ENCODE assay signal across 13 cellular contexts in the genomic region with DNA sequence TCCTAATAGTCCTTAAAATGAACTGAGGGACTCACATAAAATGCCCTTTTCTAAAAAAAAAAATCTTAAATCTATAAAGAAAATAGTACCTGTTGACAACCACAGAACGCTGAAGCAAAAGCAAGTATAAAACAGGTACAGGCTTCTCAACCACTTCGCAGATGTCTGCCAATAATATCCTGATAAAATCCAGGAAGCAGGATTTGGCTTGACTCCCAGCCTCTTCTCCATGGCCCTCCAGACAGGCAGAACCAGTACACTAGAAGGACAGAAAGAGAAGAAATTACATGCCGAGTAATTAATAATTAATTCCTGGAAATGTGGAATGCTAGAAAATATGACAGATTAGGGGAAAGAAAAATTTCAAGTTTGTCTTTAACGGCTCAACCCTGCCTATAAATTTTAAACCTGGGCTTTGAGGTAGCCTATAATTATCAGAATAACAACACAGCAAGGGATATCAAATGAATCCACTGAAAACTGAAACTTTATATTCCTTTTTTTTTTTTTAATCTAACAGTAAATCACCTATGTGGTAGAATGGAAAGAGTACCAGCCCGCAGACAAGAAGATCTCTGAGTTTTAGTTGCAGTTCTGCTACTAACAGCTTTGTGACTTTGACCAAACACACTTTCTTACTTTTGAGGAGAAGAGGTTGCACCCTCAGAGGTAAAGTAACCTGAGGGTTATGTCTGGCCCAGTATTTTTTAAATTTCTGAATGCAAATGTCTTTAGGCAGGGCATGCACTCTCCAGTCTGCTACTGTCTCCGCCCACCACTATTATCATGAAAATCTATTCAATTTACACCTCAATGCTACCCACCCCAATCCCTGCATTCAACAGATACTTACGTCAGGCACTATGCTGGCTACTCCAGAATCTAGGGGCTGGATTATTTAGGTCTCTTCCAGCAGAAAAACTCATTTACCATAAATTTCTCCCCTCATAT. TPM values are rescaled to one million over a fixed set of nuclear protein-coding genes. Genes with fewer than 3 reads are reported as not detected.
A peak's percentile ranks its signal among the peaks of the same experiment; 100 is the strongest.
DNase-seq lines count a peak whose midpoint lies in the region; ATAC-seq, FAIRE-seq and TF ChIP-seq lines count a peak whose summit lies in the region.
"Had no signal": no experiment of that assay in that cellular context is flagged by ENCODE, and none has a peak within 500 bp of the region (broad histone marks: within the 10 kb centered on the region; RNA-seq: fewer than 3 reads in every experiment).

No MANE protein-coding gene starts in this region.

- H3K4me1 ChIP-seq in left ventricle myocardium inferior (peaks cover 62% of the 10 kb centered on the region), right cardiac atrium (ENCODE audit: control insufficient read depth, insufficient read depth, low read length) (no peaks in the 10 kb centered on the region), kidney (ENCODE audit: control insufficient read depth in 1 of 2, insufficient read depth in 1 of 2, low read depth in 1 of 2, low read length in 2 of 2) (peaks cover 13 to 19% of the 10 kb centered on the region in 2 donors), ascending aorta (peaks cover 2 to 30% of the 10 kb centered on the region in 2 donors)

- H3K9me3 ChIP-seq in left ventricle myocardium inferior (replicated peaks): no peaks in the 10 kb centered on the region
- H3K9me3 ChIP-seq in right cardiac atrium (ENCODE audit: control insufficient read depth, low read length): no peaks in the 10 kb centered on the region
- no peaks in the 10 kb centered on the region for H3K9me3 ChIP-seq in T-helper 17 cell (ENCODE audit: control insufficient read depth, low read length, poor library complexity, severe bottlenecking)
- H3K9me3 ChIP-seq in kidney (ENCODE audit: control insufficient read depth in 1 of 2, low read length in 2 of 2): no peaks in the 10 kb centered on the region
- no peaks in the 10 kb centered on the region for H3K9me3 ChIP-seq in ascending aorta

- no peak for ATAC-seq in right cardiac atrium
- ATAC-seq in T-helper 17 cell: no peak
- no peak for ATAC-seq in GM21576 (IDR thresholded peaks at IDR 0.05; ENCODE audit: unreplicated experiment)

- H3K27me3 ChIP-seq in left ventricle myocardium inferior (ENCODE audit: low read depth): no peaks in the 10 kb centered on the region
- no peaks in the 10 kb centered on the region for H3K27me3 ChIP-seq in right cardiac atrium (ENCODE audit: control insufficient read depth, insufficient read depth)
- no peaks in the 10 kb centered on the region for H3K27me3 ChIP-seq in ascending aorta

- no peaks in the 10 kb centered on the region for H3K36me3 Mint-ChIP-seq in T-helper 17 cell (ENCODE audit: low read depth)

- H3K9ac ChIP-seq in kidney (ENCODE audit: low read length in 2 of 2): no peak overlapping the region

- H3K4me1 Mint-ChIP-seq in T-helper 17 cell: peaks cover 33% of the 10 kb centered on the region

- TF ChIP-seq CTCF in left ventricle myocardium inferior (IDR thresholded peaks at IDR 0.05; ENCODE audit: borderline replicate concordance) (no peak), kidney (IDR thresholded peaks at IDR 0.05; ENCODE audit: borderline replicate concordance, extremely low read depth, insufficient read depth) (no peak), ascending aorta (IDR thresholded peaks at IDR 0.05) (no peak)

- H3K27ac Mint-ChIP-seq in T-helper 17 cell: peak overlapping the region; percentile 98
- H3K27ac Mint-ChIP-seq: B cell had no signal

- intact Hi-C loops in left ventricle myocardium inferior (cut with micrococcal nuclease) (no loop called here), right cardiac atrium (cut with DNase I) (no loop called here), kidney (cut with DNase I) (no loop called here), ascending aorta (cut with DNase I) (loop anchor here (5.0 kb wide), 2 partner anchors 88 to 218 kb away; a partner anchor contains a TSS)

- WGBS in right cardiac atrium: 41% methylated on average over 7 of the region's 7 CpGs

- FAIRE-seq in kidney (lab: Jason Lieb, UNC): no peak
- FAIRE-seq: GM18507 had no signal

- H3K4me3 ChIP-seq in left ventricle myocardium inferior (no peak overlapping the region), right cardiac atrium (ENCODE audit: low read length) (no peak overlapping the region), kidney (ENCODE audit: low read length in 2 of 2) (no peak overlapping the region), ascending aorta (no peak overlapping the region)

- H3K4me3 Mint-ChIP-seq in T-helper 17 cell: peak overlapping the region; percentile 98

- peaks cover 38% of the 10 kb centered on the region for H3K36me3 ChIP-seq in left ventricle myocardium inferior
- peaks cover 3 to 14% of the 10 kb centered on the region in 2 donors for H3K36me3 ChIP-seq in kidney (ENCODE audit: control insufficient read depth in 1 of 2, insufficient read depth in 2 of 2, low read length in 2 of 2)
- peaks cover 14 to 37% of the 10 kb centered on the region in 2 donors for H3K36me3 ChIP-seq in ascending aorta

- peak overlapping the region; percentile 39 for H3K27ac ChIP-seq in left ventricle myocardium inferior (replicated peaks)
- no peak overlapping the region for H3K27ac ChIP-seq in right cardiac atrium (ENCODE audit: low read length)
- H3K27ac ChIP-seq in kidney (ENCODE audit: low read depth in 2 of 2, low read length in 2 of 2): no peak overlapping the region
- no peak overlapping the region for H3K27ac ChIP-seq in ascending aorta

- H3K27me3 Mint-ChIP-seq in T-helper 17 cell: no peaks in the 10 kb centered on the region
- H3K27me3 Mint-ChIP-seq: B cell had no signal

- DNase-seq in left ventricle myocardium inferior: no peak
- DNase-seq in right cardiac atrium: no peak
- no peak for DNase-seq in T-helper 17 cell
- peak; percentile 57 for DNase-seq in iPS-NIHi11 (ENCODE audit: low spot score)
- DNase-seq in kidney: no peak
- no peak for DNase-seq in NOMO-1 treated with dmso at 0.1 percent for 144 hours (lab: John Stamatoyannopoulos, UW; ENCODE audit: unreplicated experiment)
- no peak for DNase-seq in ascending aorta (ENCODE audit: low spot score in 2 of 2)
- DNase-seq: activated CD4-positive, CD25-positive, alpha-beta regulatory T cell; amygdala; NCI-H748 treated with DMSO at 0.1 percent for 48 hours had no signal

RNA-seq across cellular contexts. Expression of a gene that starts 2.7 kb away (rescaled TPM):
- total RNA-seq in left ventricle myocardium inferior: 64.3 TPM
- total RNA-seq in right cardiac atrium: 10 to 100 TPM; 53.5 to 67.0 (median 60.0) TPM
- 31.8 TPM for polyA plus RNA-seq in right cardiac atrium
- 10 to 100 TPM; 58.8 to 79.0 TPM for total RNA-seq in T-helper 17 cell
- 73.0 TPM for total RNA-seq in kidney
- polyA plus RNA-seq in kidney (ENCODE audit: insufficient read depth, low read depth, low replicate concordance): 30.3 TPM
- total RNA-seq in ascending aorta: 44.9 TPM

RNA-seq across cellular contexts. Expression of a gene that starts 3.1 kb away (rescaled TPM):
- total RNA-seq in left ventricle myocardium inferior: 26.1 TPM
- total RNA-seq in right cardiac atrium: 10 to 100 TPM; 26.4 to 41.6 (median 35.1) TPM
- 21.2 TPM for polyA plus RNA-seq in right cardiac atrium
- 10 to 100 TPM; 23.8 to 26.2 TPM for total RNA-seq in T-helper 17 cell
- total RNA-seq in kidney: 22.4 TPM
- polyA plus RNA-seq in kidney (ENCODE audit: insufficient read depth, low read depth, low replicate concordance): 14.3 TPM
- 20.1 TPM for total RNA-seq in ascending aorta

RNA-seq across cellular contexts. Expression of a gene that starts 18.6 kb away (rescaled TPM):
- total RNA-seq in left ventricle myocardium inferior (0.30 TPM), right cardiac atrium (under 1 TPM; 0.17 to 0.31 (median 0.27) TPM), T-helper 17 cell (1 to 10 TPM; 3.2 to 4.5 TPM), kidney (1.0 TPM), ascending aorta (10.2 TPM)
- polyA plus RNA-seq in right cardiac atrium (0.34 TPM), kidney (ENCODE audit: insufficient read depth, low read depth, low replicate concordance) (0.28 TPM)
